Comparison of ENCODE assay signal across 1 cellular context in the genomic region with DNA sequence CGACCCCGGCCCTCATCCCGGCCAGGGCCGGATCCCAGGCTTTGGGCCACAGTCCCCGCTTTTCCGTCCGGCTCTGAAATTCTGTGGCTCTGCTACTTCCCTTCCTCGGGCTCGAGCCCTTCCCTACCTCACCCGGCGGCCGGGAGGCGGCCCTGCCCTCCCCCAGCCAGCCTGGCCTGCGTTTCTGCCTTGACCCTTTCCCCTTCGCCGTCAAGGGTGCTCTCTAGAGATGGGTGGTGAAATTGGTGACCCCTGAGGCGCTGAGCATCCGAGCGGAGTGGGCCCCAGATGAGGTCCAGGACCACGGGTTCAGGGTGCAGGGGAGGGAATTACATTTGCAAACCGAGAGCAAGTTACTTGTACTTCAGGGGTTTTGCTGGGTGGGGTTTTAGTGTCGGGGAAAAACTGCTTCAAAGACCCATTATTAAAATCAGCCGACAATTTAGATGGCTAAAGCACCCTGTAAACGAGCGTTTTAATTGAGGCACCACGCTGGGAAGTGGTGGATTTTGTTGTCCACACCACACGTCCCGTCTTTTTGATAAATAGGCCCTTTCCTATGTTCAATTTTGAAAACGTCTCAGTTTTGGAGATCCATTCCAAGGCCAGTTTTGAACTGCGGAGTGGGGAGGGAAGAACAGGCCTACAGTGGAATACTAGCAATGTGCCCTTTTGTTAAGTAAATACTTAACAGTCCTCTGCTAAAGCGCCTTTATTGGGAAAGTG.
A peak's percentile ranks its signal among the peaks of the same experiment; 100 is the strongest.
TF ChIP-seq lines count a peak whose summit lies in the region.

No MANE protein-coding gene starts in this region.

TF ChIP-seq in K562, 482 proteins besides CTCF, POLR2A, EP300 and RAD21 (continued from another document and continues in another):
- TF ChIP-seq, protein P1, sequence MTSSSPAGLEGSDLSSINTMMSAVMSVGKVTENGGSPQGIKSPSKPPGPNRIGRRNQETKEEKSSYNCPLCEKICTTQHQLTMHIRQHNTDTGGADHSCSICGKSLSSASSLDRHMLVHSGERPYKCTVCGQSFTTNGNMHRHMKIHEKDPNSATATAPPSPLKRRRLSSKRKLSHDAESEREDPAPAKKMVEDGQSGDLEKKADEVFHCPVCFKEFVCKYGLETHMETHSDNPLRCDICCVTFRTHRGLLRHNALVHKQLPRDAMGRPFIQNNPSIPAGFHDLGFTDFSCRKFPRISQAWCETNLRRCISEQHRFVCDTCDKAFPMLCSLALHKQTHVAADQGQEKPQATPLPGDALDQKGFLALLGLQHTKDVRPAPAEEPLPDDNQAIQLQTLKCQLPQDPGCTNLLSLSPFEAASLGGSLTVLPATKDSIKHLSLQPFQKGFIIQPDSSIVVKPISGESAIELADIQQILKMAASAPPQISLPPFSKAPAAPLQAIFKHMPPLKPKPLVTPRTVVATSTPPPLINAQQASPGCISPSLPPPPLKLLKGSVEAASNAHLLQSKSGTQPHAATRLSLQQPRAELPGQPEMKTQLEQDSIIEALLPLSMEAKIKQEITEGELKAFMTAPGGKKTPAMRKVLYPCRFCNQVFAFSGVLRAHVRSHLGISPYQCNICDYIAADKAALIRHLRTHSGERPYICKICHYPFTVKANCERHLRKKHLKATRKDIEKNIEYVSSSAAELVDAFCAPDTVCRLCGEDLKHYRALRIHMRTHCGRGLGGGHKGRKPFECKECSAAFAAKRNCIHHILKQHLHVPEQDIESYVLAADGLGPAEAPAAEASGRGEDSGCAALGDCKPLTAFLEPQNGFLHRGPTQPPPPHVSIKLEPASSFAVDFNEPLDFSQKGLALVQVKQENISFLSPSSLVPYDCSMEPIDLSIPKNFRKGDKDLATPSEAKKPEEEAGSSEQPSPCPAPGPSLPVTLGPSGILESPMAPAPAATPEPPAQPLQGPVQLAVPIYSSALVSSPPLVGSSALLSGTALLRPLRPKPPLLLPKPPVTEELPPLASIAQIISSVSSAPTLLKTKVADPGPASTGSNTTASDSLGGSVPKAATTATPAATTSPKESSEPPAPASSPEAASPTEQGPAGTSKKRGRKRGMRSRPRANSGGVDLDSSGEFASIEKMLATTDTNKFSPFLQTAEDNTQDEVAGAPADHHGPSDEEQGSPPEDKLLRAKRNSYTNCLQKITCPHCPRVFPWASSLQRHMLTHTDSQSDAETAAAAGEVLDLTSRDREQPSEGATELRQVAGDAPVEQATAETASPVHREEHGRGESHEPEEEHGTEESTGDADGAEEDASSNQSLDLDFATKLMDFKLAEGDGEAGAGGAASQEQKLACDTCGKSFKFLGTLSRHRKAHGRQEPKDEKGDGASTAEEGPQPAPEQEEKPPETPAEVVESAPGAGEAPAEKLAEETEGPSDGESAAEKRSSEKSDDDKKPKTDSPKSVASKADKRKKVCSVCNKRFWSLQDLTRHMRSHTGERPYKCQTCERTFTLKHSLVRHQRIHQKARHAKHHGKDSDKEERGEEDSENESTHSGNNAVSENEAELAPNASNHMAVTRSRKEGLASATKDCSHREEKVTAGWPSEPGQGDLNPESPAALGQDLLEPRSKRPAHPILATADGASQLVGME (CRISPR knock-in tag; IDR thresholded peaks at IDR 0.05): no peak; the same call in 1 of the 2 replicates
- TF ChIP-seq PML (IDR thresholded peaks at IDR 0.05; ENCODE audit: low read length) (peak; percentile 11; the same call in 1 of the 2 replicates), ATF3 (IDR thresholded peaks at IDR 0.05) (no peak), ATF3 (CRISPR knock-in tag; conservative IDR thresholded peaks at IDR 0.05) (no peak), MNT (conservative IDR thresholded peaks at IDR 0.05) (peak in 1 of 2 experiments; percentile 31; a peak in 1 of 4 replicates), KDM4B (IDR thresholded peaks at IDR 0.05; ENCODE audit: borderline replicate concordance in 2 of 2, low read depth in 1 of 2) (no peak), FIP1L1 (IDR thresholded peaks at IDR 0.05; ENCODE audit: low read depth, low read length, poor library complexity, severe bottlenecking) (peak; percentile 77), NR2F6 (CRISPR knock-in tag; IDR thresholded peaks at IDR 0.05) (no peak; the same call in 1 of the 2 replicates), ZMIZ1 (IDR thresholded peaks at IDR 0.05; ENCODE audit: low read depth in 2 of 2, low read length in 2 of 2) (no peak), ETS2 (tag; IDR thresholded peaks at IDR 0.05; ENCODE audit: borderline replicate concordance, poor library complexity, severe bottlenecking) (no peak), MYC (IDR thresholded peaks at IDR 0.05; ENCODE audit: low read depth, low read length) (no peak), MYC (CRISPR knock-in tag; IDR thresholded peaks at IDR 0.05; ENCODE audit: borderline replicate concordance, low read depth) (peak; percentile 93; the same call in 1 of the 2 replicates), POLR3G (IDR thresholded peaks at IDR 0.05; ENCODE audit: extremely low read depth, insufficient read length, insufficient replicate concordance) (no peak), ZFX (CRISPR knock-in tag; IDR thresholded peaks at IDR 0.05) (peak; percentile 95), ZNF224 (CRISPR knock-in tag; IDR thresholded peaks at IDR 0.05) (0 out of 2 replicates have a peak, but pooled peaks have one; percentile 69), CCNT2 (IDR thresholded peaks at IDR 0.05; ENCODE audit: borderline replicate concordance, extremely low read depth, insufficient read length, low read depth, low read length) (no peak), BRCA1 (IDR thresholded peaks at IDR 0.05) (no peak), BRCA1 (CRISPR knock-in tag; IDR thresholded peaks at IDR 0.05) (no peak), ZNF644 (tag; IDR thresholded peaks at IDR 0.05; ENCODE audit: low read depth) (peak; percentile 31; the same call in 1 of the 2 replicates), ZNF395 (CRISPR knock-in tag; IDR thresholded peaks at IDR 0.05) (peak; percentile 56; the same call in 1 of the 2 replicates), OTX1 (CRISPR knock-in tag; IDR thresholded peaks at IDR 0.05) (no peak)
- TF ChIP-seq, protein P2, sequence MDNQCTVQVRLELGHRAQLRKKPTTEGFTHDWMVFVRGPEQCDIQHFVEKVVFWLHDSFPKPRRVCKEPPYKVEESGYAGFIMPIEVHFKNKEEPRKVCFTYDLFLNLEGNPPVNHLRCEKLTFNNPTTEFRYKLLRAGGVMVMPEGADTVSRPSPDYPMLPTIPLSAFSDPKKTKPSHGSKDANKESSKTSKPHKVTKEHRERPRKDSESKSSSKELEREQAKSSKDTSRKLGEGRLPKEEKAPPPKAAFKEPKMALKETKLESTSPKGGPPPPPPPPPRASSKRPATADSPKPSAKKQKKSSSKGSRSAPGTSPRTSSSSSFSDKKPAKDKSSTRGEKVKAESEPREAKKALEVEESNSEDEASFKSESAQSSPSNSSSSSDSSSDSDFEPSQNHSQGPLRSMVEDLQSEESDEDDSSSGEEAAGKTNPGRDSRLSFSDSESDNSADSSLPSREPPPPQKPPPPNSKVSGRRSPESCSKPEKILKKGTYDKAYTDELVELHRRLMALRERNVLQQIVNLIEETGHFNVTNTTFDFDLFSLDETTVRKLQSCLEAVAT (IDR thresholded peaks at IDR 0.05): peak in 1 of 2 experiments; percentile 57; a peak in 1 of 4 replicates
- TF ChIP-seq, protein P3, sequence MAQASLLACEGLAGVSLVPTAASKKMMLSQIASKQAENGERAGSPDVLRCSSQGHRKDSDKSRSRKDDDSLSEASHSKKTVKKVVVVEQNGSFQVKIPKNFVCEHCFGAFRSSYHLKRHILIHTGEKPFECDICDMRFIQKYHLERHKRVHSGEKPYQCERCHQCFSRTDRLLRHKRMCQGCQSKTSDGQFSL (CRISPR knock-in tag; IDR thresholded peaks at IDR 0.05): no peak
- TF ChIP-seq, protein P3 (tag; IDR thresholded peaks at IDR 0.05): peak in 1 of 2 experiments; percentile 62; a peak in 1 of 4 replicates
- TF ChIP-seq, protein P4, sequence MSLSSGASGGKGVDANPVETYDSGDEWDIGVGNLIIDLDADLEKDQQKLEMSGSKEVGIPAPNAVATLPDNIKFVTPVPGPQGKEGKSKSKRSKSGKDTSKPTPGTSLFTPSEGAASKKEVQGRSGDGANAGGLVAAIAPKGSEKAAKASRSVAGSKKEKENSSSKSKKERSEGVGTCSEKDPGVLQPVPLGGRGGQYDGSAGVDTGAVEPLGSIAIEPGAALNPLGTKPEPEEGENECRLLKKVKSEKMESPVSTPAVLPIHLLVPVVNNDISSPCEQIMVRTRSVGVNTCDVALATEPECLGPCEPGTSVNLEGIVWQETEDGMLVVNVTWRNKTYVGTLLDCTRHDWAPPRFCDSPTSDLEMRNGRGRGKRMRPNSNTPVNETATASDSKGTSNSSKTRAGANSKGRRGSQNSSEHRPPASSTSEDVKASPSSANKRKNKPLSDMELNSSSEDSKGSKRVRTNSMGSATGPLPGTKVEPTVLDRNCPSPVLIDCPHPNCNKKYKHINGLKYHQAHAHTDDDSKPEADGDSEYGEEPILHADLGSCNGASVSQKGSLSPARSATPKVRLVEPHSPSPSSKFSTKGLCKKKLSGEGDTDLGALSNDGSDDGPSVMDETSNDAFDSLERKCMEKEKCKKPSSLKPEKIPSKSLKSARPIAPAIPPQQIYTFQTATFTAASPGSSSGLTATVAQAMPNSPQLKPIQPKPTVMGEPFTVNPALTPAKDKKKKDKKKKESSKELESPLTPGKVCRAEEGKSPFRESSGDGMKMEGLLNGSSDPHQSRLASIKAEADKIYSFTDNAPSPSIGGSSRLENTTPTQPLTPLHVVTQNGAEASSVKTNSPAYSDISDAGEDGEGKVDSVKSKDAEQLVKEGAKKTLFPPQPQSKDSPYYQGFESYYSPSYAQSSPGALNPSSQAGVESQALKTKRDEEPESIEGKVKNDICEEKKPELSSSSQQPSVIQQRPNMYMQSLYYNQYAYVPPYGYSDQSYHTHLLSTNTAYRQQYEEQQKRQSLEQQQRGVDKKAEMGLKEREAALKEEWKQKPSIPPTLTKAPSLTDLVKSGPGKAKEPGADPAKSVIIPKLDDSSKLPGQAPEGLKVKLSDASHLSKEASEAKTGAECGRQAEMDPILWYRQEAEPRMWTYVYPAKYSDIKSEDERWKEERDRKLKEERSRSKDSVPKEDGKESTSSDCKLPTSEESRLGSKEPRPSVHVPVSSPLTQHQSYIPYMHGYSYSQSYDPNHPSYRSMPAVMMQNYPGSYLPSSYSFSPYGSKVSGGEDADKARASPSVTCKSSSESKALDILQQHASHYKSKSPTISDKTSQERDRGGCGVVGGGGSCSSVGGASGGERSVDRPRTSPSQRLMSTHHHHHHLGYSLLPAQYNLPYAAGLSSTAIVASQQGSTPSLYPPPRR (CRISPR knock-in tag; IDR thresholded peaks at IDR 0.05; ENCODE audit: borderline replicate concordance): no peak
